In genomic region chr7:139230774-139231512, GRCh38 we compare ENCODE assay signal across 8 cellular contexts. TPM values are rescaled to one million over a fixed set of nuclear protein-coding genes. Genes with fewer than 3 reads are reported as not detected.
A peak's percentile ranks its signal among the peaks of the same experiment; 100 is the strongest.
DNase-seq lines count a peak whose midpoint lies in the region; ATAC-seq, FAIRE-seq and TF ChIP-seq lines count a peak whose summit lies in the region.

UBN2 (plus strand) TSS chr7:139231237; CDS start chr7:139231485, 248 bp downstream.

- FAIRE-seq in bronchial epithelial cell (lab: Jason Lieb, UNC): no peak

- peak within 1 kb of the TSS; percentile 98 for H2AFZ ChIP-seq in smooth muscle cell (ENCODE audit: low read depth)

- H4K20me1 ChIP-seq in smooth muscle cell (ENCODE audit: low read depth): peaks cover 42% of the 10 kb centered on the region

- no peak for TF ChIP-seq CTCF in WERI-Rb-1 (IDR thresholded peaks at IDR 0.05; ENCODE audit: low read depth, low read length)
- TF ChIP-seq CTCF in bronchial epithelial cell (IDR thresholded peaks at IDR 0.05; ENCODE audit: insufficient read depth, low read length, severe bottlenecking): no peak
- no peak for TF ChIP-seq CTCF in smooth muscle cell (IDR thresholded peaks at IDR 0.05; ENCODE audit: borderline replicate concordance, insufficient read depth, poor library complexity, severe bottlenecking)

- peak within 1 kb of the TSS; percentile 99 for H3K4me2 ChIP-seq in smooth muscle cell

- H3K27ac ChIP-seq in WERI-Rb-1: peak within 1 kb of the TSS; percentile 85
- peak within 1 kb of the TSS; percentile 89 for H3K27ac ChIP-seq in smooth muscle cell (ENCODE audit: low read depth)

- H3F3A ChIP-seq in smooth muscle cell (ENCODE audit: low read depth): no peaks in the 10 kb centered on the region

- H3K79me2 ChIP-seq in smooth muscle cell (ENCODE audit: low read depth): peaks cover 42% of the 10 kb centered on the region

- peak within 1 kb of the TSS; percentile 87 for H3K4me3 ChIP-seq in WERI-Rb-1 (ENCODE audit: low read depth, low read length)
- peak within 1 kb of the TSS; percentile 92 for H3K4me3 ChIP-seq in bronchial epithelial cell (ENCODE audit: low read depth, low read length)
- peak within 1 kb of the TSS; percentile 96 for H3K4me3 ChIP-seq in smooth muscle cell

- DNase-seq in ACHN: peak; percentile 100
- peak; percentile 99 for DNase-seq in NCI-H2227 (lab: John Stamatoyannopoulos, UW; ENCODE audit: unreplicated experiment)
- peak; percentile 96 for DNase-seq in WERI-Rb-1
- DNase-seq in bronchial epithelial cell (ENCODE audit: low read depth): peak; percentile 94
- DNase-seq in iPS-NIHi7 (ENCODE audit: extremely low spot score): peak; percentile 99
- DNase-seq in smooth muscle cell (lab: John Stamatoyannopoulos, UW; ENCODE audit: unreplicated experiment): peak; percentile 85

- H3K27me3 ChIP-seq in WERI-Rb-1 (ENCODE audit: insufficient read depth, low read depth, severe bottlenecking) (no peaks in the 10 kb centered on the region), bronchial epithelial cell (ENCODE audit: control insufficient read depth, insufficient read depth, low read length) (no peaks in the 10 kb centered on the region), smooth muscle cell (ENCODE audit: low read depth) (no peaks in the 10 kb centered on the region)

- in situ Hi-C loops in ACHN (cut with HindIII; ENCODE audit: low pct_ligation_motif_present, low pct_unique_long_range_greater_than_20kb, low sequenced_read_pairs): no loop called here

- H3K36me3 ChIP-seq in WERI-Rb-1: no peaks in the 10 kb centered on the region
- no peaks in the 10 kb centered on the region for H3K36me3 ChIP-seq in bronchial epithelial cell (ENCODE audit: control insufficient read depth, insufficient read depth, low read length)
- H3K36me3 ChIP-seq in smooth muscle cell (ENCODE audit: low read depth): no peaks in the 10 kb centered on the region

- peaks cover 14% of the 10 kb centered on the region for H3K4me1 ChIP-seq in smooth muscle cell (ENCODE audit: low read depth)

- H3K9me3 ChIP-seq in WERI-Rb-1 (ENCODE audit: severe bottlenecking): no peaks in the 10 kb centered on the region
- no peaks in the 10 kb centered on the region for H3K9me3 ChIP-seq in smooth muscle cell (replicated peaks; ENCODE audit: low read depth)

- ATAC-seq in GM18873 (IDR thresholded peaks at IDR 0.05; ENCODE audit: low FRiP score, unreplicated experiment): peak; percentile 94
- peak; percentile 98 for ATAC-seq in HG03139 (IDR thresholded peaks at IDR 0.05; ENCODE audit: unreplicated experiment)

- H3K9ac ChIP-seq in smooth muscle cell (ENCODE audit: low read depth): peak within 1 kb of the TSS; percentile 91

- WGBS in smooth muscle cell (ENCODE audit: low lambda C conversion rate): under 1% methylated on average over 50 of the region's 63 CpGs

RNA-seq across cellular contexts. Expression of gene UBN2, which starts in this region (rescaled TPM):
- total RNA-seq in bronchial epithelial cell: 5.0 and 5.8 TPM in 2 replicates
- total RNA-seq in smooth muscle cell: 12.3 and 13.4 TPM in 2 replicates
- polyA plus RNA-seq in smooth muscle cell: 2.5 and 4.6 TPM in 2 replicates

Comparison
In these comparisons a context has a peak if more than half of its experiments do, and no peak if none do; other contexts are left out.
1. Peak in every context shown above with its lines: DNase-seq, ATAC-seq, H3K4me3 ChIP-seq and H3K27ac ChIP-seq.